In the genomic region with DNA sequence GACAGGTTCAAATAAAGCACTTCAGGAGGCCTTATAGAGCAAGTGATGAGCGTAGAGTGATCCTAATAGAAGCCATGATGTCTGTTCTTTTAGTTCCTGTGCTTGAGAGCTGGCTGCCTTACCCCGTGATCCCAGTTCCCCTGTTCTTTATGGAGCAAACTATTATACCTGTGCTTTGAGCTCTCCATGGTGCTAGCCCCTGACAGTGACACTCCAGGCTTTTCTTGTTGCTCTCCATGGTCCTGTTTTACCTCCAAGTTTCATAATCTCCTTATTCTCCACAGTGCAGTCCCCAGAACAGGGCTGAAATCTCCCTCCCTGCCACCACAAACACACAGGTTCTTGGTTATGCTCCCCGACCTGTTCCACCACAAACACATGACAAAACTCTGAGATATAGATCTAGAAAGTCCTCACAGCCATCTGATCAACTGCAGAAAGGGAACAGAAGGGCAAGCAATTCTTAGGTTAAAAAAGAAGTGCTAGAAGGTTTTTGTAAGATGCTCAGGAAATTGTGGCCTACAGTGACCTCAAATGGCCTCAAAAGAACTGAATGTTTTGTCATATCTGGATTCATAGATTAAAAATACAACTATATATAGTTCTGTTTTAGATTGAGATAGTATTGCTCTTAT, we compare ENCODE assay signal across 8 cellular contexts. TPM values are rescaled to one million over a fixed set of nuclear protein-coding genes. Genes with fewer than 3 reads are reported as not detected.
DNase-seq lines count a peak whose midpoint lies in the region; ATAC-seq lines count a peak whose summit lies in the region.

No MANE protein-coding gene starts in this region.

- no peaks in the 10 kb centered on the region for H3K36me3 ChIP-seq in Karpas-422 (ENCODE audit: insufficient read depth, low read length)

- no peak overlapping the region for H3K4me2 ChIP-seq in Karpas-422 (ENCODE audit: low read depth, low read length, poor library complexity, severe bottlenecking)

- no peaks in the 10 kb centered on the region for H3K9me3 Mint-ChIP-seq in activated T-helper 2 cell treated with anti-CD3 and anti-CD28 coated beads, Interferon-gamma antibody, Interleukin-2, Interleukin-4, amounts not matched to agents 10 μg/mL and 5 μg/mL and 100 μg/mL, durations not matched to agents 14 hours and 24 hours and 36 hours

- H4K20me1 ChIP-seq in Karpas-422 (ENCODE audit: insufficient read depth, low read depth, low read length), result peaks cover 3% of the 10 kb centered on the region; the same call in 1 of the 2 replicates

- no peaks in the 10 kb centered on the region for H3K27me3 ChIP-seq in Karpas-422 (ENCODE audit: low read length)

- peaks cover 46% of the 10 kb centered on the region for H3K27me3 Mint-ChIP-seq in activated T-helper 2 cell treated with anti-CD3 and anti-CD28 coated beads, Interferon-gamma antibody, Interleukin-2, Interleukin-4, amounts not matched to agents 10 μg/mL and 5 μg/mL and 100 μg/mL, durations not matched to agents 14 hours and 24 hours and 36 hours (ENCODE audit: low read depth)

- H3K4me1 Mint-ChIP-seq in activated T-helper 2 cell treated with anti-CD3 and anti-CD28 coated beads, Interferon-gamma antibody, Interleukin-2, Interleukin-4, amounts not matched to agents 10 μg/mL and 5 μg/mL and 100 μg/mL, durations not matched to agents 14 hours and 24 hours and 36 hours (ENCODE audit: low read depth), result peaks cover 3% of the 10 kb centered on the region

- no peaks in the 10 kb centered on the region for H3K4me1 ChIP-seq in Karpas-422 (ENCODE audit: low read length)

- no peak overlapping the region for H3K27ac ChIP-seq in Karpas-422 (ENCODE audit: low read length)

- H3K4me3 ChIP-seq in Karpas-422 (ENCODE audit: low read length), result no peak overlapping the region

- intact Hi-C loops in activated T-helper 2 cell treated with anti-CD3 and anti-CD28 coated beads, Interferon-gamma antibody, Interleukin-2, Interleukin-4, amounts not matched to agents 10 μg/mL and 5 μg/mL and 100 μg/mL, durations not matched to agents 14 hours and 24 hours and 36 hours (cut with micrococcal nuclease), result no loop called here

- H3K36me3 Mint-ChIP-seq in activated T-helper 2 cell treated with anti-CD3 and anti-CD28 coated beads, Interferon-gamma antibody, Interleukin-2, Interleukin-4, amounts not matched to agents 10 μg/mL and 5 μg/mL and 100 μg/mL, durations not matched to agents 14 hours and 24 hours and 36 hours (ENCODE audit: low read depth), result no peaks in the 10 kb centered on the region

- no peak for ATAC-seq in GM19351 (IDR thresholded peaks at IDR 0.05; ENCODE audit: unreplicated experiment)
- no peak for ATAC-seq in HG03039 (IDR thresholded peaks at IDR 0.05; ENCODE audit: unreplicated experiment)
- no peak for ATAC-seq in GM19023 (IDR thresholded peaks at IDR 0.05; ENCODE audit: unreplicated experiment)

- in situ Hi-C loops in G401 (cut with HindIII; ENCODE audit: low sequenced_read_pairs), result no loop called here

- H3K9ac ChIP-seq in Karpas-422 (ENCODE audit: low read length), result no peak overlapping the region

- no peak overlapping the region for H2AFZ ChIP-seq in Karpas-422 (ENCODE audit: low read length)

- no peaks in the 10 kb centered on the region for H3K9me2 ChIP-seq in Karpas-422 (replicated peaks; ENCODE audit: insufficient read depth, low read length)

- no peak overlapping the region for H3K4me3 Mint-ChIP-seq in activated T-helper 2 cell treated with anti-CD3 and anti-CD28 coated beads, Interferon-gamma antibody, Interleukin-2, Interleukin-4, amounts not matched to agents 10 μg/mL and 5 μg/mL and 100 μg/mL, durations not matched to agents 14 hours and 24 hours and 36 hours (ENCODE audit: low read depth)

- no peaks in the 10 kb centered on the region for H3K9me3 ChIP-seq in Karpas-422 (ENCODE audit: low read length)

- no peak overlapping the region for H3K27ac Mint-ChIP-seq in activated T-helper 2 cell treated with anti-CD3 and anti-CD28 coated beads, Interferon-gamma antibody, Interleukin-2, Interleukin-4, amounts not matched to agents 10 μg/mL and 5 μg/mL and 100 μg/mL, durations not matched to agents 14 hours and 24 hours and 36 hours

- H3K79me2 ChIP-seq in Karpas-422 (ENCODE audit: low read length), result no peaks in the 10 kb centered on the region

- peak; percentile 17 for DNase-seq in G401 (ENCODE audit: low spot score)
- DNase-seq in Karpas-422, result peak; percentile 82
- peak; percentile 18 for DNase-seq in activated T-helper 2 cell treated with anti-CD3 and anti-CD28 coated beads, Interferon-gamma antibody, Interleukin-2, Interleukin-4, amounts not matched to agents 10 μg/mL and 5 μg/mL and 100 μg/mL, durations not matched to agents 14 hours and 24 hours and 36 hours (ENCODE audit: low spot score)
- DNase-seq in kidney glomerular epithelial cell (lab: John Stamatoyannopoulos, UW), result peak; percentile 87
- no peak for DNase-seq in NCI-H446 (lab: John Stamatoyannopoulos, UW)

RNA-seq across cellular contexts. Expression of a gene that starts 6.0 kb away (rescaled TPM):
- not detected in 2 replicates for total RNA-seq in G401 (2014; rRNA removed; shearing (Covaris generic))
- not detected in 2 replicates for total RNA-seq in Karpas-422 (2014; rRNA removed; shearing (Covaris generic); ENCODE audit: low replicate concordance)
- total RNA-seq in activated T-helper 2 cell treated with anti-CD3 and anti-CD28 coated beads, Interferon-gamma antibody, Interleukin-2, Interleukin-4, amounts not matched to agents 10 μg/mL and 5 μg/mL and 100 μg/mL, durations not matched to agents 14 hours and 24 hours and 36 hours, result not detected in 2 replicates

RNA-seq across cellular contexts. Expression of a gene that starts 27.3 kb away (rescaled TPM):
- total RNA-seq in G401 (2014; rRNA removed; shearing (Covaris generic)), result not detected in 2 replicates
- not detected in 2 replicates for total RNA-seq in Karpas-422 (2014; rRNA removed; shearing (Covaris generic); ENCODE audit: low replicate concordance)
- not detected in 2 replicates for total RNA-seq in activated T-helper 2 cell treated with anti-CD3 and anti-CD28 coated beads, Interferon-gamma antibody, Interleukin-2, Interleukin-4, amounts not matched to agents 10 μg/mL and 5 μg/mL and 100 μg/mL, durations not matched to agents 14 hours and 24 hours and 36 hours

Comparison
In these comparisons a context has a peak if more than half of its experiments do, and no peak if none do; other contexts are left out.
1. DNase-seq: peak in G401 (single experiment), Karpas-422 (single experiment), activated T-helper 2 cell treated with anti-CD3 and anti-CD28 coated beads, Interferon-gamma antibody, Interleukin-2, Interleukin-4, amounts not matched to agents 10 μg/mL and 5 μg/mL and 100 μg/mL, durations not matched to agents 14 hours and 24 hours and 36 hours (single experiment) and kidney glomerular epithelial cell (single experiment); none in NCI-H446 (0 of 2).